Comparison of ENCODE assay signal across 25 cellular contexts in genomic region chr15:29134239-29134638, GRCh38.
"Had no signal": no experiment of that assay in that cellular context is flagged by ENCODE, and none has a peak within 500 bp of the region (broad histone marks: within the 10 kb centered on the region; RNA-seq: fewer than 3 reads in every experiment).

No MANE protein-coding gene starts in this region.

- H3K36me3 ChIP-seq: brain microvascular endothelial cell, SJSA1 had no signal

- DNase-seq: activated CD4-positive, alpha-beta T cell treated with anti-CD3 and anti-CD28 coated beads for 48 hours; activated CD4-positive, alpha-beta T cell treated with anti-CD3 and anti-CD28 coated beads, Interleukin-2, amount 50 U/mL, for 4 hours; activated CD4-positive, CD25-positive, alpha-beta regulatory T cell treated with anti-CD3 and anti-CD28 coated beads, Interleukin-2, amount 50 U/mL, for 72 hours; activated CD8-positive, alpha-beta memory T cell treated with anti-CD3 and anti-CD28 coated beads, Interleukin-2, amount 10 ng/mL, durations not matched to agents 7 days and 5 days; activated effector memory CD4-positive, alpha-beta T cell treated with Interleukin-2 at 50 U/mL for 16 hours; activated naive CD4-positive, alpha-beta T cell; activated T-cell treated with anti-CD3 and anti-CD28 coated beads, Interleukin-2, amount 50 U/mL, for 24 hours; brain microvascular endothelial cell; Karpas-422; MM.1S; NCI-H1105; NCI-H1436; NCI-H1694 treated with DMSO at 0.1 percent for 48 hours; NCI-H2029 treated with DMSO at 0.1 percent for 48 hours; NCI-H345; NCI-H510A; NCI-H526 treated with DMSO at 0.1 percent for 48 hours; NCI-H82; RPMI8226; SHP77; T-helper 17 cell; T-helper 9 cell had no signal

- H3K4me3 ChIP-seq: K562, SJSA1 had no signal

- H3K27ac ChIP-seq: brain microvascular endothelial cell, SJSA1 had no signal

- H3K9me3 ChIP-seq: SJSA1 had no signal

- H3K4me1 ChIP-seq: SJSA1 had no signal

- ATAC-seq: activated CD8-positive, alpha-beta memory T cell treated with anti-CD3 and anti-CD28 coated beads, Interleukin-2, amount 10 ng/mL, durations not matched to agents 7 days and 5 days; K562; T-helper 17 cell; WTC11 had no signal

- H3K27me3 ChIP-seq: brain microvascular endothelial cell, SJSA1 had no signal
